In the genomic region with DNA sequence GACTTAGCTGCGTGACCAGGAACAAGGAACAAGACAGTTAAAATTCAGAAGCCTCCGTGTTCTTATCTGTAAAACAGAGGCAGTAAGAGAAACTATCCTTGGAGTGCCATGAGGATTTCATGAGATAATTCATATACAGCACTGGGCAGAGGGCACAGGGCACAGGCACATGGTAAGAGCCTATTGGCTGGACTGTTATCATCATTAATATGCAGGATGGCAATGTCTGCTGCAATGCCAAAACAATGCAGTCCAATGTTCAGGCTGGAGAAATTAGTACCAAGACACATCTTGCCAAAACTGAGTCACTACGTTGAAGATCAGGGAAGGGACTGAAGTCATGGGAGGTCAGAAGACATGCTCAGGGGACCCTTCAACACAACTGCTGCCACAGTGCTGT, we compare ENCODE assay signal across 25 cellular contexts. TPM values are rescaled to one million over a fixed set of nuclear protein-coding genes. Genes with fewer than 3 reads are reported as not detected.
DNase-seq lines count a peak whose midpoint lies in the region; ATAC-seq and TF ChIP-seq lines count a peak whose summit lies in the region.
"Had no signal": no experiment of that assay in that cellular context is flagged by ENCODE, and none has a peak within 500 bp of the region (broad histone marks: within the 10 kb centered on the region; RNA-seq: fewer than 3 reads in every experiment).

No MANE protein-coding gene starts in this region.

- H3K9me3 ChIP-seq in left ventricle myocardium inferior (replicated peaks) (peaks cover 10% of the 10 kb centered on the region), heart right ventricle (peaks cover 0 to 10% (median 5%) of the 10 kb centered on the region in 11 donors), osteoblast (ENCODE audit: low read depth, low read length) (no peaks in the 10 kb centered on the region)
- H3K9me3 ChIP-seq: thyroid gland had no signal

- no peak overlapping the region for H3K4me3 ChIP-seq in left ventricle myocardium inferior
- no peak overlapping the region for H3K4me3 ChIP-seq in heart right ventricle
- no peak overlapping the region for H3K4me3 ChIP-seq in osteoblast (ENCODE audit: insufficient read depth, low read length)
- H3K4me3 ChIP-seq: lung, neural progenitor cell, thyroid gland had no signal

- TF ChIP-seq CTCF in left ventricle myocardium inferior (IDR thresholded peaks at IDR 0.05; ENCODE audit: borderline replicate concordance), result no peak
- TF ChIP-seq CTCF in heart right ventricle (IDR thresholded peaks at IDR 0.05), result no peak
- no peak for TF ChIP-seq CTCF in osteoblast (IDR thresholded peaks at IDR 0.05; ENCODE audit: extremely low read depth, low read depth, low read length)

- intact Hi-C loops in left ventricle myocardium inferior (cut with micrococcal nuclease), result no loop called here
- intact Hi-C loops in heart right ventricle (cut with DNase I), result loop anchor here in 1 of 10 donors (10.0 kb wide), 1 partner anchor 109 kb away; a partner anchor contains a TSS

- H3K27ac ChIP-seq in left ventricle myocardium inferior (replicated peaks) (peak overlapping the region; percentile 17), heart right ventricle (no peak overlapping the region), osteoblast (ENCODE audit: low read depth, low read length) (peak overlapping the region; percentile 2)
- H3K27ac ChIP-seq: neural progenitor cell, thyroid gland had no signal

- H3K4me1 ChIP-seq in left ventricle myocardium inferior, result peaks cover 39% of the 10 kb centered on the region
- H3K4me1 ChIP-seq in heart right ventricle, result peaks cover 4 to 43% (median 27%) of the 10 kb centered on the region in 9 donors
- H3K4me1 ChIP-seq in osteoblast (ENCODE audit: insufficient read depth, low read length), result peaks cover 50% of the 10 kb centered on the region
- H3K4me1 ChIP-seq: neural progenitor cell had no signal

- no peaks in the 10 kb centered on the region for H4K20me1 ChIP-seq in osteoblast (ENCODE audit: insufficient read depth, low read length)

- no peaks in the 10 kb centered on the region for H3K79me2 ChIP-seq in osteoblast (ENCODE audit: insufficient read depth, low read length)

- H2AFZ ChIP-seq in osteoblast (ENCODE audit: low read length), result no peak overlapping the region
- H2AFZ ChIP-seq: neural progenitor cell had no signal

- no peak for ATAC-seq in heart right ventricle
- ATAC-seq: activated T-helper 17 cell treated with anti-CD3 and anti-CD28 coated beads, Interleukin-2, amount 50 U/mL, for 72 hours had no signal

- H3K27me3 ChIP-seq in left ventricle myocardium inferior (ENCODE audit: low read depth) (no peaks in the 10 kb centered on the region), heart right ventricle (no peaks in the 10 kb centered on the region), osteoblast (ENCODE audit: insufficient read depth, low read length) (no peaks in the 10 kb centered on the region)
- H3K27me3 ChIP-seq: neural progenitor cell, thyroid gland had no signal

- H3K36me3 ChIP-seq in left ventricle myocardium inferior, result no peaks in the 10 kb centered on the region
- H3K36me3 ChIP-seq in heart right ventricle, result peaks cover 0 to 5% (median 0%) of the 10 kb centered on the region in 9 donors
- no peaks in the 10 kb centered on the region for H3K36me3 ChIP-seq in osteoblast (ENCODE audit: insufficient read depth, low read length)
- H3K36me3 ChIP-seq: neural progenitor cell, thyroid gland had no signal

- no peak for DNase-seq in left ventricle myocardium inferior
- DNase-seq in heart right ventricle, result no peak
- DNase-seq in inferior parietal cortex (ENCODE audit: extremely low spot score), result peak; percentile 59
- DNase-seq in osteoblast (ENCODE audit: insufficient read length, low spot score, missing footprints), result no peak
- DNase-seq in MV-4-11 (lab: John Stamatoyannopoulos, UW), result no peak
- no peak for DNase-seq in NCI-H146 (lab: John Stamatoyannopoulos, UW)
- DNase-seq in activated CD8-positive, alpha-beta memory T cell treated with anti-CD3 and anti-CD28 coated beads, Interleukin-2, amount 50 U/mL, for 4 hours, result no peak
- no peak for DNase-seq in NCI-H510A (lab: John Stamatoyannopoulos, UW)
- DNase-seq: activated CD4-positive, alpha-beta memory T cell treated with anti-CD3 and anti-CD28 coated beads, Interleukin-2, amount 10 ng/mL, durations not matched to agents 7 days and 5 days; activated CD4-positive, alpha-beta T cell treated with anti-CD3 and anti-CD28 coated beads for 1 hour; COR-L47; cortex of kidney; H9; islet precursor cell; NCI-H1105 treated with DMSO at 0.1 percent for 48 hours; NCI-H2029 treated with DMSO at 0.1 percent for 48 hours; NCI-H2227 treated with DMSO at 0.1 percent for 48 hours; NCI-H774; RPMI8226; stimulated activated CD4-positive, alpha-beta T cell treated with anti-CD3 and anti-CD28 coated beads, Interleukin-15, amount 100 ng/mL, for 24 hours; stimulated activated naive CD4-positive, alpha-beta T cell; thyroid gland had no signal

- H3K4me2 ChIP-seq in osteoblast (ENCODE audit: insufficient read depth, low read length), result no peak overlapping the region
- H3K4me2 ChIP-seq: neural progenitor cell had no signal

- WGBS in heart right ventricle, 2 donors, result 70 to 82% methylated on average over 3 of the region's 3 CpGs

RNA-seq across cellular contexts. Expression of a gene that starts 13.6 kb away (rescaled TPM):
- 1.4 TPM for total RNA-seq in left ventricle myocardium inferior
- 1 to 10 TPM in 4 of 10 donors, under 1 TPM in 4, not detected in 2; 0.53 to 4.1 (median 0.92) TPM for total RNA-seq in heart right ventricle
- polyA plus RNA-seq in heart right ventricle, result 1 to 10 TPM in 1 of 2 donors, under 1 TPM in 1; 0.45 to 4.2 TPM
- 2.7 and 3.3 TPM in 2 replicates for total RNA-seq in osteoblast

Comparison
In these comparisons a context has a peak if more than half of its experiments do, and no peak if none do; other contexts are left out.
1. H3K27ac ChIP-seq: peak in left ventricle myocardium inferior (single experiment) and osteoblast (single experiment); none in heart right ventricle (0 of 10).